ENCODE assay signal across 15 cellular contexts in the genomic region with DNA sequence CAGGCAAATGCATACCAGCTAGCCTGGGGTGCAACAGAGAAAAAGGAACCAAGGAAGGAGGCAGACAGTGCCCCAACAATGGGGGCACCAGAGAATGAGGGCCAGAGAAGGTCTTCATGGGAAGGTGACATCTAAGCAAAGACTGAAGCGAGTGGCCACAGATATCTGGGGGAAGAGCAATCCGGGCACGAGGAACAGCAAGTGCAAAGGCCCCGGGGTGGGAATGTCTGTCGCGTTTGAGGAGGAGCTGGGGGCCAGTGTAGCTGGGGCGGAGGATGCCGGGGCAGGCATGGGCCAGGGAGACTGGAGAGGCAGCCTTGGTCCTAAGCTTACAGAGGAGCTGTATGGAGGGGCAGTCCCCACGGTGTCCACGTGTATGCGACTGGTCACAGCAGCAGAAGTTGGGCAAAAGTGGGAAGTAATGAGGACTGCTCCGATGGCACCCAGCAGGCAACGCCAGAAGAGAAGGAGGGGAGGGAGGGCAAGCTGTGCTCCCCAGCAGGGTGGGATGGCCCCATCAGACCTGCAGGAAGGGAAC. TPM values are rescaled to one million over a fixed set of nuclear protein-coding genes. Genes with fewer than 3 reads are reported as not detected.
DNase-seq lines count a peak whose midpoint lies in the region; ATAC-seq and TF ChIP-seq lines count a peak whose summit lies in the region.
"Had no signal": no experiment of that assay in that cellular context is flagged by ENCODE, and none has a peak within 500 bp of the region (broad histone marks: within the 10 kb centered on the region; RNA-seq: fewer than 3 reads in every experiment).

No MANE protein-coding gene starts in this region.

- H3K4me3 ChIP-seq in dorsolateral prefrontal cortex: no peak overlapping the region
- no peak overlapping the region for H3K4me3 ChIP-seq in skin epidermis
- no peak overlapping the region for H3K4me3 ChIP-seq in gastrocnemius medialis

- H3K4me1 ChIP-seq in gastrocnemius medialis: peaks cover 25 to 30% of the 10 kb centered on the region in 2 donors

- H3K9me3 Mint-ChIP-seq in T-helper 1 cell treated with Interleukin-12 subunit alpha and Interleukin-12 subunit beta and Interleukin-4 antibody, amounts not matched to agents 30 μg/mL and 1 μg/mL, for 36 hours: no peaks in the 10 kb centered on the region

- H3K27ac ChIP-seq in dorsolateral prefrontal cortex (peak overlapping the region in 57 of 59 donors; percentile 22 to 100 (median 97)), skin epidermis (peak overlapping the region in 11 of 21 experiments; percentile 8 to 93 (median 80)), gastrocnemius medialis (no peak overlapping the region)
- H3K27ac ChIP-seq: 22Rv1, KMS-11 had no signal

- in situ Hi-C loops in gastrocnemius medialis (cut with MboI; ENCODE audit: low sequenced_read_pairs in 4 of 4): loop anchor here in 2 of 4 donors (25.0 kb wide), 1 partner anchor 151 kb away; no protein-coding TSS in a partner anchor

- H3K27me3 ChIP-seq in dorsolateral prefrontal cortex (no peaks in the 10 kb centered on the region), gastrocnemius medialis (no peaks in the 10 kb centered on the region)

- no peak overlapping the region for H3K4me3 Mint-ChIP-seq in T-helper 1 cell treated with Interleukin-12 subunit alpha and Interleukin-12 subunit beta and Interleukin-4 antibody, amounts not matched to agents 30 μg/mL and 1 μg/mL, for 36 hours
- peak overlapping the region; percentile 52 for H3K4me3 Mint-ChIP-seq in T-helper 17 cell

- no peaks in the 10 kb centered on the region for H3K9me3 ChIP-seq in T-helper 17 cell (ENCODE audit: control insufficient read depth, low read length, poor library complexity, severe bottlenecking)
- no peaks in the 10 kb centered on the region for H3K9me3 ChIP-seq in gastrocnemius medialis

- TF ChIP-seq CTCF in dorsolateral prefrontal cortex (IDR thresholded peaks at IDR 0.05 in 54 of 56, conservative IDR thresholded peaks at IDR 0.05 in 2 of 56; ENCODE audit: low read depth in 1 of 56, partially characterized antibody in 56 of 56): no peak
- no peak for TF ChIP-seq CTCF in gastrocnemius medialis (IDR thresholded peaks at IDR 0.05 in 4 of 5, conservative IDR thresholded peaks at IDR 0.05 in 1 of 5)

- TF ChIP-seq POLR2A in gastrocnemius medialis (IDR thresholded peaks at IDR 0.05): no peak

- H3K36me3 Mint-ChIP-seq in T-helper 1 cell treated with Interleukin-12 subunit alpha and Interleukin-12 subunit beta and Interleukin-4 antibody, amounts not matched to agents 30 μg/mL and 1 μg/mL, for 36 hours (ENCODE audit: low read depth): peaks cover 43% of the 10 kb centered on the region
- peaks cover 9% of the 10 kb centered on the region for H3K36me3 Mint-ChIP-seq in T-helper 17 cell (ENCODE audit: low read depth)

- H3K27ac Mint-ChIP-seq in T-helper 1 cell treated with Interleukin-12 subunit alpha and Interleukin-12 subunit beta and Interleukin-4 antibody, amounts not matched to agents 30 μg/mL and 1 μg/mL, for 36 hours: peak overlapping the region; percentile 16
- peak overlapping the region; percentile 99 for H3K27ac Mint-ChIP-seq in T-helper 17 cell

- H3K27me3 Mint-ChIP-seq in T-helper 1 cell treated with Interleukin-12 subunit alpha and Interleukin-12 subunit beta and Interleukin-4 antibody, amounts not matched to agents 30 μg/mL and 1 μg/mL, for 36 hours (ENCODE audit: low read depth): no peaks in the 10 kb centered on the region
- H3K27me3 Mint-ChIP-seq in T-helper 17 cell: no peaks in the 10 kb centered on the region

- ATAC-seq in T-helper 17 cell (no peak), gastrocnemius medialis (no peak)
- ATAC-seq: left colon had no signal

- intact Hi-C loops in dorsolateral prefrontal cortex (cut with DNase I) (no loop called here), gastrocnemius medialis (cut with DNase I; ENCODE audit: low total_unique reads) (no loop called here)

- DNase-seq in T-helper 1 cell (no peak), T-helper 17 cell (no peak), dorsolateral prefrontal cortex (no peak), NCI-H1092 treated with DMSO at 0.1 percent for 48 hours (lab: John Stamatoyannopoulos, UW) (no peak), gastrocnemius medialis (no peak), NOMO-1 treated with dmso at 0.1 percent for 144 hours (lab: John Stamatoyannopoulos, UW; ENCODE audit: unreplicated experiment) (no peak)
- DNase-seq: activated T-cell treated with anti-CD3 and anti-CD28 coated beads, Interleukin-2, amount 50 U/mL, for 1 hour; COR-L47; left colon; NCI-H1930; NCI-H82 had no signal

- H3K36me3 ChIP-seq in gastrocnemius medialis: no peaks in the 10 kb centered on the region

- peaks cover 67% of the 10 kb centered on the region for H3K4me1 Mint-ChIP-seq in T-helper 1 cell treated with Interleukin-12 subunit alpha and Interleukin-12 subunit beta and Interleukin-4 antibody, amounts not matched to agents 30 μg/mL and 1 μg/mL, for 36 hours (ENCODE audit: low read depth)
- H3K4me1 Mint-ChIP-seq in T-helper 17 cell: peaks cover 72% of the 10 kb centered on the region

RNA-seq across cellular contexts. Expression of gene EEIG1, which starts 19.1 kb away (rescaled TPM):
- 100 to 1,000 TPM; 254 to 268 TPM for total RNA-seq in T-helper 17 cell
- 100 to 1,000 TPM in 117 of 120 experiments, 10 to 100 TPM in 3; 73.1 to 300 (median 141) TPM for total RNA-seq in dorsolateral prefrontal cortex
- 1 to 10 TPM; 1.8 to 4.5 (median 2.8) TPM for total RNA-seq in gastrocnemius medialis

RNA-seq across cellular contexts. Expression of gene DPM2, which starts 24.0 kb away (rescaled TPM):
- total RNA-seq in T-helper 17 cell: 10 to 100 TPM; 23.3 to 26.2 TPM
- 10 to 100 TPM; 23.7 to 41.9 (median 31.9) TPM for total RNA-seq in dorsolateral prefrontal cortex
- 10 to 100 TPM in 1 of 4 donors, 1 to 10 TPM in 3; 4.7 to 10.4 (median 5.9) TPM for total RNA-seq in gastrocnemius medialis

RNA-seq across cellular contexts. Expression of gene PIP5KL1, which starts 31.1 kb away (rescaled TPM):
- total RNA-seq in T-helper 17 cell: 1 to 10 TPM; 2.1 to 2.3 TPM
- 10 to 100 TPM in 5 of 120 experiments, 1 to 10 TPM in 115; 1.2 to 13.2 (median 5.0) TPM for total RNA-seq in dorsolateral prefrontal cortex
- 1 to 10 TPM in 1 of 4 donors, not detected in 3; 4.2 TPM for total RNA-seq in gastrocnemius medialis

RNA-seq across cellular contexts. Expression of gene ST6GALNAC4, which starts 44.8 kb away (rescaled TPM):
- total RNA-seq in T-helper 17 cell: 10 to 100 TPM; 18.5 to 22.1 TPM
- 10 to 100 TPM; 13.2 to 58.0 (median 23.6) TPM for total RNA-seq in dorsolateral prefrontal cortex
- 10 to 100 TPM; 11.2 to 48.4 (median 23.6) TPM for total RNA-seq in gastrocnemius medialis

Comparison
In these comparisons a context has a peak if more than half of its experiments do, and no peak if none do; other contexts are left out.
1. H3K27ac ChIP-seq: peak in dorsolateral prefrontal cortex (57 of 59) and skin epidermis (11 of 21); none in gastrocnemius medialis (0 of 4).
2. RNA of gene EEIG1, which starts 19.1 kb away (total RNA-seq): 254 to 268 TPM in T-helper 17 cell and 73.1 to 300 TPM in dorsolateral prefrontal cortex; 1.8 to 4.5 TPM in gastrocnemius medialis; every median in the first group is over 10 times any median in the second.